In genomic region chr12:50296554-50296953, GRCh38 we compare ENCODE assay signal across 1 cellular context.
TF ChIP-seq lines count a peak whose summit lies in the region.

No MANE protein-coding gene starts in this region.

TF ChIP-seq in HepG2, 621 proteins besides CTCF, POLR2A, EP300 and RAD21 (continued from another document):
- TF ChIP-seq ZNF646 (CRISPR knock-in tag; IDR thresholded peaks at IDR 0.05) (no peak), KLF16 (CRISPR knock-in tag; IDR thresholded peaks at IDR 0.05) (no peak), DDIT3 (CRISPR knock-in tag; IDR thresholded peaks at IDR 0.05) (no peak), ZNF337 (CRISPR knock-in tag; IDR thresholded peaks at IDR 0.05; ENCODE audit: borderline replicate concordance, low read depth) (no peak), ZNF281 (CRISPR knock-in tag; IDR thresholded peaks at IDR 0.05; ENCODE audit: borderline replicate concordance) (no peak), ZNF776 (CRISPR knock-in tag; IDR thresholded peaks at IDR 0.05) (no peak), ETS1 (CRISPR knock-in tag; IDR thresholded peaks at IDR 0.05) (no peak), MED8 (CRISPR knock-in tag; IDR thresholded peaks at IDR 0.05; ENCODE audit: insufficient replicate concordance) (no peak), ZNF354B (CRISPR knock-in tag; IDR thresholded peaks at IDR 0.05) (no peak), PHB2 (IDR thresholded peaks at IDR 0.05; ENCODE audit: partially characterized antibody) (no peak), ZNF264 (CRISPR knock-in tag; IDR thresholded peaks at IDR 0.05) (no peak), ELK4 (CRISPR knock-in tag; IDR thresholded peaks at IDR 0.05; ENCODE audit: borderline replicate concordance) (no peak), ZNF510 (CRISPR knock-in tag; IDR thresholded peaks at IDR 0.05; ENCODE audit: low read depth) (no peak)
